In the genomic region with DNA sequence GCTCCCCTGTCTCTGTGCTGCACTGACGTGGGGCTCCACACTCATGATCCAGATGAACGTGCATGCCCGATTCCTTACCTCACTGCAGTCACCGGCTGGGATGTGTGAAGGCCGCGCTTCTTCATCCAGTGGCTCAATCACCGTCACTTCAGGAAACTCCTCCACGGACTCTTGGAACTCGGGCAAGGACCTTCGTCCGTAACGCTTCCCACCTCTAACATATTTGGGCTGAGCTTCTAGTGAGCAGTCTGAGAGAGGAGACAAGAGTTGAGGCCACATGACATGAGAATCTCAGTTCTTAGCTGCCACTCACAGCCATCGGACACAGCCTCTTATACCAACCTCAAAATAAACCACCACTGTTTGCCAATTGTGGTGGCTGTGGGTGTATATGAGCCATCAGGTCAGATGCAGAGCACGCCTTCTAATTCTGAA, we compare ENCODE assay signal across 11 cellular contexts. TPM values are rescaled to one million over a fixed set of nuclear protein-coding genes. Genes with fewer than 3 reads are reported as not detected.
DNase-seq lines count a peak whose midpoint lies in the region; TF ChIP-seq lines count a peak whose summit lies in the region.
"Had no signal": no experiment of that assay in that cellular context is flagged by ENCODE, and none has a peak within 500 bp of the region (broad histone marks: within the 10 kb centered on the region; RNA-seq: fewer than 3 reads in every experiment).

No MANE protein-coding gene starts in this region.

- no peaks in the 10 kb centered on the region for H4K20me1 ChIP-seq in OCI-LY1 (ENCODE audit: insufficient read depth, low read length)

- no peaks in the 10 kb centered on the region for H3K27me3 Mint-ChIP-seq in activated naive CD4-positive, alpha-beta T cell treated with anti-CD3 and anti-CD28 coated beads for 36 hours (ENCODE audit: low read depth)
- H3K27me3 Mint-ChIP-seq in glutamatergic neuron (ENCODE audit: unreplicated experiment), result no peaks in the 10 kb centered on the region
- H3K27me3 Mint-ChIP-seq in stimulated activated naive CD8-positive, alpha-beta T cell treated with anti-CD3 and anti-CD28 coated beads, Interleukin-15, Interleukin-2, amounts not matched to agents 100 ng/mL and 50 ng/mL, for 24 hours, result no peaks in the 10 kb centered on the region

- H3K36me3 Mint-ChIP-seq in activated naive CD4-positive, alpha-beta T cell treated with anti-CD3 and anti-CD28 coated beads for 36 hours (ENCODE audit: low read depth), result peaks cover 30% of the 10 kb centered on the region
- H3K36me3 Mint-ChIP-seq in glutamatergic neuron (ENCODE audit: unreplicated experiment), result peaks cover 7% of the 10 kb centered on the region
- peaks cover 69% of the 10 kb centered on the region for H3K36me3 Mint-ChIP-seq in stimulated activated naive CD8-positive, alpha-beta T cell treated with anti-CD3 and anti-CD28 coated beads, Interleukin-15, Interleukin-2, amounts not matched to agents 100 ng/mL and 50 ng/mL, for 24 hours (ENCODE audit: low read depth)

- H2AFZ ChIP-seq in OCI-LY1 (ENCODE audit: low read length), result no peak overlapping the region

- WGBS in lower leg skin, 2 donors, result 89 to 97% methylated on average over 14 of the region's 14 CpGs

- no peak for TF ChIP-seq POLR2A in lower leg skin (IDR thresholded peaks at IDR 0.05)

- in situ Hi-C loops in GM13976 (cut with MboI; ENCODE audit: low sequenced_read_pairs, unreplicated experiment), result no loop called here

- H3K9ac ChIP-seq in OCI-LY1 (ENCODE audit: low read length), result peak overlapping the region; percentile 68

- no peaks in the 10 kb centered on the region for H3K27me3 ChIP-seq in OCI-LY1 (ENCODE audit: insufficient read depth, low read length)

- peaks cover 25% of the 10 kb centered on the region; the same call in 1 of the 2 replicates for H3K79me2 ChIP-seq in OCI-LY1 (ENCODE audit: insufficient read depth, low read length)

- H3K4me1 ChIP-seq in OCI-LY1 (ENCODE audit: insufficient read depth, low read length, severe bottlenecking), result peaks cover 99% of the 10 kb centered on the region

- H3K4me3 Mint-ChIP-seq in activated naive CD4-positive, alpha-beta T cell treated with anti-CD3 and anti-CD28 coated beads for 36 hours, result peak overlapping the region; percentile 68
- H3K4me3 Mint-ChIP-seq in glutamatergic neuron (ENCODE audit: unreplicated experiment), result no peak overlapping the region
- peak overlapping the region; percentile 55 for H3K4me3 Mint-ChIP-seq in stimulated activated naive CD8-positive, alpha-beta T cell treated with anti-CD3 and anti-CD28 coated beads, Interleukin-15, Interleukin-2, amounts not matched to agents 100 ng/mL and 50 ng/mL, for 24 hours

- H3K27ac Mint-ChIP-seq in activated naive CD4-positive, alpha-beta T cell treated with anti-CD3 and anti-CD28 coated beads for 36 hours, result peak overlapping the region; percentile 79
- peak overlapping the region; percentile 41 for H3K27ac Mint-ChIP-seq in glutamatergic neuron (ENCODE audit: unreplicated experiment)
- peak overlapping the region; percentile 83 for H3K27ac Mint-ChIP-seq in stimulated activated naive CD8-positive, alpha-beta T cell treated with anti-CD3 and anti-CD28 coated beads, Interleukin-15, Interleukin-2, amounts not matched to agents 100 ng/mL and 50 ng/mL, for 24 hours

- H3K4me2 ChIP-seq in OCI-LY1 (ENCODE audit: low read length), result peak overlapping the region; percentile 91

- H3K4me3 ChIP-seq in OCI-LY1 (ENCODE audit: low read depth, low read length, poor library complexity, severe bottlenecking), result peak overlapping the region; percentile 60
- H3K4me3 ChIP-seq in lower leg skin (ENCODE audit: low read depth, poor library complexity, severe bottlenecking), result no peak overlapping the region

- H3F3A ChIP-seq in OCI-LY1 (ENCODE audit: insufficient read depth, low read length), result peaks cover 13% of the 10 kb centered on the region; the same call in 1 of the 2 replicates

- peak overlapping the region; percentile 96 for H3K27ac ChIP-seq in OCI-LY1 (ENCODE audit: low read depth, low read length, poor library complexity, severe bottlenecking)

- H3K9me3 Mint-ChIP-seq in activated naive CD4-positive, alpha-beta T cell treated with anti-CD3 and anti-CD28 coated beads for 36 hours, result no peaks in the 10 kb centered on the region
- peaks cover 2% of the 10 kb centered on the region for H3K9me3 Mint-ChIP-seq in glutamatergic neuron (ENCODE audit: unreplicated experiment)
- H3K9me3 Mint-ChIP-seq in stimulated activated naive CD8-positive, alpha-beta T cell treated with anti-CD3 and anti-CD28 coated beads, Interleukin-15, Interleukin-2, amounts not matched to agents 100 ng/mL and 50 ng/mL, for 24 hours, result no peaks in the 10 kb centered on the region

- H3K36me3 ChIP-seq in OCI-LY1 (ENCODE audit: insufficient read depth, low read length), result peaks cover 44% of the 10 kb centered on the region

- H3K9me3 ChIP-seq in OCI-LY1 (ENCODE audit: low read length), result no peaks in the 10 kb centered on the region

- CTCF ChIA-PET in activated naive CD4-positive, alpha-beta T cell treated with anti-CD3 and anti-CD28 coated beads for 36 hours (lab: Charles Lee), result interaction anchor here (1.2 to 5.9 kb wide), 5 partner anchors 12 to 30 kb away, joined by 3 to 30 read pairs (median 3); no protein-coding TSS in a partner anchor

- intact Hi-C loops in activated naive CD4-positive, alpha-beta T cell treated with anti-CD3 and anti-CD28 coated beads for 36 hours (cut with micrococcal nuclease), result loop anchor here (1.0 kb wide), 1 partner anchor 21 kb away; no protein-coding TSS in a partner anchor
- intact Hi-C loops in lower leg skin (cut with DNase I; ENCODE audit: low total_unique reads), result no loop called here

- no peak for DNase-seq in activated naive CD4-positive, alpha-beta T cell treated with anti-CD3 and anti-CD28 coated beads for 36 hours
- no peak for DNase-seq in activated naive CD4-positive, alpha-beta T cell (lab: John Stamatoyannopoulos, UW)
- DNase-seq in glutamatergic neuron (no peak), GM13976 (ENCODE audit: low spot score) (no peak), NOMO-1 (lab: John Stamatoyannopoulos, UW; ENCODE audit: unreplicated experiment in 2 of 2) (no peak), lower leg skin (ENCODE audit: low spot score in 2 of 2) (no peak)
- DNase-seq: NCI-H1436; NCI-H69; stimulated activated CD4-positive, alpha-beta T cell treated with anti-CD3 and anti-CD28 coated beads, Interleukin-15, amount 100 ng/mL, for 24 hours had no signal

- peaks cover 77% of the 10 kb centered on the region for H3K4me1 Mint-ChIP-seq in activated naive CD4-positive, alpha-beta T cell treated with anti-CD3 and anti-CD28 coated beads for 36 hours (ENCODE audit: low read depth)
- peaks cover 62% of the 10 kb centered on the region for H3K4me1 Mint-ChIP-seq in glutamatergic neuron (ENCODE audit: low read depth, unreplicated experiment)
- peaks cover 98% of the 10 kb centered on the region for H3K4me1 Mint-ChIP-seq in stimulated activated naive CD8-positive, alpha-beta T cell treated with anti-CD3 and anti-CD28 coated beads, Interleukin-15, Interleukin-2, amounts not matched to agents 100 ng/mL and 50 ng/mL, for 24 hours (ENCODE audit: low read depth)

- TF ChIP-seq CTCF in OCI-LY1 (IDR thresholded peaks at IDR 0.05; ENCODE audit: low read length) (no peak), glutamatergic neuron (IDR thresholded peaks at IDR 0.05; ENCODE audit: partially characterized antibody, unreplicated experiment) (no peak), GM13976 (IDR thresholded peaks at IDR 0.05; ENCODE audit: borderline replicate concordance, control extremely low read depth, extremely low read depth, insufficient read depth, missing control alignments) (no peak), lower leg skin (IDR thresholded peaks at IDR 0.05) (no peak)

- H3K9me2 ChIP-seq in OCI-LY1 (ENCODE audit: low read depth, low read length), result no peaks in the 10 kb centered on the region

RNA-seq across cellular contexts. Expression of a gene that starts 38.3 kb away (rescaled TPM):
- 10 to 100 TPM; 56.9 to 57.9 TPM for total RNA-seq in activated naive CD4-positive, alpha-beta T cell treated with anti-CD3 and anti-CD28 coated beads for 36 hours
- 104 TPM for total RNA-seq in glutamatergic neuron (ENCODE audit: unreplicated experiment)
- 10 to 100 TPM; 22.7 to 32.2 (median 28.5) TPM for total RNA-seq in lower leg skin
